8 cellular contexts compared by ENCODE assay signal in genomic region chr1:87329756-87330200, GRCh38. TPM values are rescaled to one million over a fixed set of nuclear protein-coding genes. Genes with fewer than 3 reads are reported as not detected.
A peak's percentile ranks its signal among the peaks of the same experiment; 100 is the strongest.
DNase-seq lines count a peak whose midpoint lies in the region; ATAC-seq and TF ChIP-seq lines count a peak whose summit lies in the region.

No MANE protein-coding gene starts in this region.

- peaks cover 3 to 23% of the 10 kb centered on the region in 2 experiments; a peak in 3 of 4 replicates for H3K79me1 ChIP-seq in IMR-90 (ENCODE audit: low read depth in 1 of 2, low read length in 2 of 2)

- no CpG with 5 or more reads among the region's 5 CpGs for WGBS in IMR-90 (ENCODE audit: extremely low coverage in 2 of 2, insufficient read length in 1 of 2), 2 experiments
- under 1% methylated on average over 5 of the region's 5 CpGs for WGBS in hepatocyte (ENCODE audit: low lambda C conversion rate, missing lambda C conversion rate)

- peaks cover 12% of the 10 kb centered on the region for H3K36me3 Mint-ChIP-seq in CD8-positive, alpha-beta T cell
- peaks cover 23% of the 10 kb centered on the region for H3K36me3 Mint-ChIP-seq in activated T-helper 1 cell treated with anti-CD3 and anti-CD28 coated beads, Interleukin-12 subunit alpha, Interleukin-12 subunit beta, Interleukin-2, Interleukin-4 antibody, amounts not matched to agents 30 ng/mL and 10 ng/mL and 1 ng/mL, durations not matched to agents 14 hours and 24 hours and 36 hours (ENCODE audit: low read depth)

- peak overlapping the region; percentile 43; the same call in 1 of the 2 replicates for H4K5ac ChIP-seq in IMR-90 (ENCODE audit: low read depth, low read length)

- no peak overlapping the region for H2AK5ac ChIP-seq in IMR-90 (ENCODE audit: low read depth, low read length)

- H2BK5ac ChIP-seq in IMR-90 (ENCODE audit: low read depth, low read length, poor library complexity, severe bottlenecking), result peak overlapping the region; percentile 49

- POLR2A ChIA-PET in CD8-positive, alpha-beta T cell (lab: Charles Lee), result interaction anchor here (0.7 to 1.8 kb wide), 6 partner anchors 12 to 950 kb away, joined by 3 to 8 read pairs (median 4); partner anchors contain the start of genes HS2ST1, SELENOF and SH3GLB1
- POLR2A ChIA-PET in IMR-90 (lab: Charles Lee; ENCODE audit: unreplicated experiment), result interaction anchor here (0.6 to 0.7 kb wide), 2 partner anchors 30 to 410 kb away, joined by 5 to 7 read pairs; no protein-coding TSS in a partner anchor

- TF ChIP-seq RAD21 in IMR-90 (IDR thresholded peaks at IDR 0.05; ENCODE audit: low read length), result no peak

- H3K18ac ChIP-seq in IMR-90 (ENCODE audit: low read depth, low read length), result peak overlapping the region; percentile 87

- no peak for TF ChIP-seq CTCF in CD8-positive, alpha-beta T cell (IDR thresholded peaks at IDR 0.05)
- no peak for TF ChIP-seq CTCF in IMR-90 (conservative IDR thresholded peaks at IDR 0.05; ENCODE audit: low read depth, low read length)
- TF ChIP-seq CTCF in hepatocyte (IDR thresholded peaks at IDR 0.05; ENCODE audit: poor library complexity), result no peak

- peak overlapping the region; percentile 95 for H3K4me3 Mint-ChIP-seq in CD8-positive, alpha-beta T cell
- H3K4me3 Mint-ChIP-seq in activated T-helper 1 cell treated with anti-CD3 and anti-CD28 coated beads, Interleukin-12 subunit alpha, Interleukin-12 subunit beta, Interleukin-2, Interleukin-4 antibody, amounts not matched to agents 30 ng/mL and 10 ng/mL and 1 ng/mL, durations not matched to agents 14 hours and 24 hours and 36 hours, result peak overlapping the region; percentile 93

- no peak overlapping the region for H2BK120ac ChIP-seq in IMR-90 (ENCODE audit: low read depth, low read length)

- no peaks in the 10 kb centered on the region for H3K9me3 ChIP-seq in CD8-positive, alpha-beta T cell (ENCODE audit: low read length)
- H3K9me3 ChIP-seq in IMR-90 (ENCODE audit: control insufficient read depth, insufficient read depth, low read length) (no peaks in the 10 kb centered on the region), hepatocyte (ENCODE audit: low read depth) (no peaks in the 10 kb centered on the region), skeletal muscle tissue (ENCODE audit: control insufficient read depth in 3 of 3, low read length in 3 of 3) (no peaks in the 10 kb centered on the region)

- peak overlapping the region; percentile 98 for H3K9ac ChIP-seq in IMR-90 (ENCODE audit: low read depth, low read length)
- H3K9ac ChIP-seq in skeletal muscle tissue (ENCODE audit: low read depth in 1 of 3, low read length in 3 of 3), result peak overlapping the region; percentile 60 to 84 (median 78)

- H3K27ac Mint-ChIP-seq in CD8-positive, alpha-beta T cell, result peak overlapping the region; percentile 93
- H3K27ac Mint-ChIP-seq in activated T-helper 1 cell treated with anti-CD3 and anti-CD28 coated beads, Interleukin-12 subunit alpha, Interleukin-12 subunit beta, Interleukin-2, Interleukin-4 antibody, amounts not matched to agents 30 ng/mL and 10 ng/mL and 1 ng/mL, durations not matched to agents 14 hours and 24 hours and 36 hours, result peak overlapping the region; percentile 94

- no peak overlapping the region for H2AK9ac ChIP-seq in IMR-90 (replicated peaks; ENCODE audit: low read depth, low read length, poor library complexity)

- BruUV-seq in IMR-90 (replicated peaks; lab: Mats Ljungman, UMichigan), result TSS peak; percentile 60

- H3K27ac ChIP-seq in CD8-positive, alpha-beta T cell (ENCODE audit: low read depth, low read length), result peak overlapping the region; percentile 66
- H3K27ac ChIP-seq in IMR-90 (ENCODE audit: insufficient read depth, low read length) (peak overlapping the region; percentile 100), hepatocyte (peak overlapping the region; percentile 96), skeletal muscle tissue (ENCODE audit: low read depth, low read length) (peak overlapping the region; percentile 90)

- peak overlapping the region; percentile 89 for H3K23ac ChIP-seq in IMR-90 (ENCODE audit: low read depth, low read length)

- H3K4me3 ChIP-seq in CD8-positive, alpha-beta T cell (ENCODE audit: low read depth, low read length), result peak overlapping the region; percentile 50
- H3K4me3 ChIP-seq in IMR-90 (ENCODE audit: insufficient read depth, low read depth, low read length), result peak overlapping the region; percentile 82
- peak overlapping the region; percentile 62 for H3K4me3 ChIP-seq in hepatocyte
- H3K4me3 ChIP-seq in skeletal muscle tissue (ENCODE audit: low read length in 3 of 3), result peak overlapping the region; percentile 82 to 90 (median 84)

- no peak overlapping the region for H2BK20ac ChIP-seq in IMR-90 (ENCODE audit: low read depth, low read length)

- peak overlapping the region; percentile 32; the same call in 1 of the 2 replicates for H3K56ac ChIP-seq in IMR-90 (ENCODE audit: extremely low read depth, insufficient read depth, low read length)

- TF ChIP-seq POLR2A in IMR-90 (IDR thresholded peaks at IDR 0.05; ENCODE audit: low read depth, low read length), result no peak

- H2BK15ac ChIP-seq in IMR-90 (ENCODE audit: low read depth, low read length), result no peak overlapping the region

- H3K27me3 Mint-ChIP-seq in CD8-positive, alpha-beta T cell (ENCODE audit: low read depth), result no peaks in the 10 kb centered on the region
- H3K27me3 Mint-ChIP-seq in activated T-helper 1 cell treated with anti-CD3 and anti-CD28 coated beads, Interleukin-12 subunit alpha, Interleukin-12 subunit beta, Interleukin-2, Interleukin-4 antibody, amounts not matched to agents 30 ng/mL and 10 ng/mL and 1 ng/mL, durations not matched to agents 14 hours and 24 hours and 36 hours (ENCODE audit: insufficient read depth), result no peaks in the 10 kb centered on the region

- peaks cover 57% of the 10 kb centered on the region for H3K4me1 Mint-ChIP-seq in CD8-positive, alpha-beta T cell (ENCODE audit: low read depth)
- peaks cover 58% of the 10 kb centered on the region for H3K4me1 Mint-ChIP-seq in activated T-helper 1 cell treated with anti-CD3 and anti-CD28 coated beads, Interleukin-12 subunit alpha, Interleukin-12 subunit beta, Interleukin-2, Interleukin-4 antibody, amounts not matched to agents 30 ng/mL and 10 ng/mL and 1 ng/mL, durations not matched to agents 14 hours and 24 hours and 36 hours (ENCODE audit: low read depth)

- peak overlapping the region; percentile 3; the same call in 1 of the 2 replicates for H3K4ac ChIP-seq in IMR-90 (ENCODE audit: low read depth, low read length)

- dilution Hi-C loops in IMR-90 (cut with HindIII; ENCODE audit: low sequenced_read_pairs, unreplicated experiment), result no loop called here

- ATAC-seq in CD8-positive, alpha-beta T cell, result no peak
- ATAC-seq in IMR-90 (ENCODE audit: low read depth) (no peak), GM19324 (IDR thresholded peaks at IDR 0.05; ENCODE audit: low FRiP score, unreplicated experiment) (no peak), HG02623 (IDR thresholded peaks at IDR 0.05; ENCODE audit: unreplicated experiment) (no peak)

- H3K9me2 ChIP-seq in hepatocyte (replicated peaks; ENCODE audit: insufficient read depth), result no peaks in the 10 kb centered on the region

- CTCF ChIA-PET in CD8-positive, alpha-beta T cell (lab: Charles Lee), result interaction anchor here (0.6 to 1.1 kb wide), 2 partner anchors 13 to 255 kb away, joined by 3 to 4 read pairs; no protein-coding TSS in a partner anchor
- CTCF ChIA-PET in IMR-90 (lab: Yijun Ruan, JAX), result interaction anchor here (0.7 to 1.4 kb wide), 2 partner anchors 624 to 730 kb away, joined by 4 to 5 read pairs; no protein-coding TSS in a partner anchor

- H3K9me3 Mint-ChIP-seq in CD8-positive, alpha-beta T cell, result no peaks in the 10 kb centered on the region
- H3K9me3 Mint-ChIP-seq in activated T-helper 1 cell treated with anti-CD3 and anti-CD28 coated beads, Interleukin-12 subunit alpha, Interleukin-12 subunit beta, Interleukin-2, Interleukin-4 antibody, amounts not matched to agents 30 ng/mL and 10 ng/mL and 1 ng/mL, durations not matched to agents 14 hours and 24 hours and 36 hours, result no peaks in the 10 kb centered on the region

- peak overlapping the region; percentile 95 for H3K4me2 ChIP-seq in IMR-90 (ENCODE audit: low read depth, low read length)
- peak overlapping the region; percentile 89 for H3K4me2 ChIP-seq in hepatocyte

- no peak overlapping the region for H4K91ac ChIP-seq in IMR-90 (ENCODE audit: insufficient read depth, low read depth, low read length)

- in situ Hi-C loops in IMR-90 (cut with MboI; ENCODE audit: low sequenced_read_pairs), result loop anchor here (5.0 to 10.0 kb wide), 4 partner anchors 177 to 745 kb away; no protein-coding TSS in a partner anchor

- H3K9me1 ChIP-seq in IMR-90 (ENCODE audit: insufficient read depth, low read length), result no peaks in the 10 kb centered on the region

- peaks cover 69% of the 10 kb centered on the region for H3K79me2 ChIP-seq in hepatocyte

- peak overlapping the region; percentile 5 for H3K14ac ChIP-seq in IMR-90 (replicated peaks; ENCODE audit: low read depth, low read length)

- no peak for DNase-seq in CD8-positive, alpha-beta T cell
- DNase-seq in IMR-90 (peak; percentile 23), hepatocyte (ENCODE audit: low spot score) (no peak)
- no peak for DNase-seq in activated T-helper 1 cell treated with anti-CD3 and anti-CD28 coated beads, Interleukin-12 subunit alpha, Interleukin-12 subunit beta, Interleukin-2, Interleukin-4 antibody, amounts not matched to agents 30 ng/mL and 10 ng/mL and 1 ng/mL, durations not matched to agents 14 hours and 24 hours and 36 hours (ENCODE audit: low spot score)
- DNase-seq in effector CD8-positive, alpha-beta T cell (lab: John Stamatoyannopoulos, UW), result no peak

- no peaks in the 10 kb centered on the region for H3K27me3 ChIP-seq in CD8-positive, alpha-beta T cell (ENCODE audit: insufficient read depth, low read length)
- H3K27me3 ChIP-seq in IMR-90 (ENCODE audit: control insufficient read depth, insufficient read depth, low read length), result no peaks in the 10 kb centered on the region
- H3K27me3 ChIP-seq in hepatocyte, result no peaks in the 10 kb centered on the region
- no peaks in the 10 kb centered on the region for H3K27me3 ChIP-seq in skeletal muscle tissue (ENCODE audit: control insufficient read depth in 3 of 3, insufficient read depth in 3 of 3, low read length in 3 of 3)

- peaks cover 21% of the 10 kb centered on the region for H4K20me1 ChIP-seq in IMR-90 (ENCODE audit: insufficient read depth, low read length)
- peaks cover 28% of the 10 kb centered on the region for H4K20me1 ChIP-seq in hepatocyte (ENCODE audit: insufficient read depth, poor library complexity, severe bottlenecking)

- H4K8ac ChIP-seq in IMR-90 (ENCODE audit: low read depth in 2 of 2, low read length in 2 of 2), result peak overlapping the region; percentile 1 to 27; a peak in 1 of 4 replicates

- no peaks in the 10 kb centered on the region for H3K36me3 ChIP-seq in CD8-positive, alpha-beta T cell (ENCODE audit: insufficient read depth, low read length)
- H3K36me3 ChIP-seq in IMR-90 (ENCODE audit: control insufficient read depth, insufficient read depth, low read length), result peaks cover 12% of the 10 kb centered on the region; the same call in 1 of the 2 replicates
- H3K36me3 ChIP-seq in hepatocyte (replicated peaks; ENCODE audit: insufficient read depth, low read depth), result peaks cover 3% of the 10 kb centered on the region
- H3K36me3 ChIP-seq in skeletal muscle tissue (ENCODE audit: control insufficient read depth in 3 of 3, insufficient read depth in 3 of 3, low read length in 3 of 3), result no peaks in the 10 kb centered on the region

- intact Hi-C loops in CD8-positive, alpha-beta T cell (cut with DNase I, micrococcal nuclease), result loop anchor here (2.0 to 10.0 kb wide), 13 partner anchors 17 to 1625 kb away; partner anchors contain the start of genes ODF2L (in 2 of the 2), SH3GLB1 (in 2 of the 2), ZNHIT6 (in 2 of the 2) and GTF2B (in 1 of the 2)
- intact Hi-C loops in IMR-90 (cut with micrococcal nuclease), result loop anchor here (2.0 to 10.0 kb wide), 7 partner anchors 177 to 1265 kb away; no protein-coding TSS in a partner anchor
- intact Hi-C loops in activated T-helper 1 cell treated with anti-CD3 and anti-CD28 coated beads, Interleukin-12 subunit alpha, Interleukin-12 subunit beta, Interleukin-2, Interleukin-4 antibody, amounts not matched to agents 30 ng/mL and 10 ng/mL and 1 ng/mL, durations not matched to agents 14 hours and 24 hours and 36 hours (cut with micrococcal nuclease), result loop anchor here (2.0 to 10.0 kb wide), 11 partner anchors 118 to 1622 kb away; partner anchors contain the start of genes GTF2B, HS2ST1, ODF2L and PKN2

- H3K4me1 ChIP-seq in CD8-positive, alpha-beta T cell (ENCODE audit: insufficient read depth, low read length), result peaks cover 41% of the 10 kb centered on the region
- H3K4me1 ChIP-seq in IMR-90 (ENCODE audit: control insufficient read depth, insufficient read depth, low read length), result peaks cover 9% of the 10 kb centered on the region
- H3K4me1 ChIP-seq in hepatocyte (ENCODE audit: insufficient read depth), result peaks cover 11% of the 10 kb centered on the region
- H3K4me1 ChIP-seq in skeletal muscle tissue (ENCODE audit: control insufficient read depth in 3 of 3, insufficient read depth in 3 of 3, low read length in 3 of 3), result peaks cover 18 to 38% (median 34%) of the 10 kb centered on the region in 3 donors

- H2AFZ ChIP-seq in IMR-90 (replicated peaks; ENCODE audit: low read length, poor library complexity) (no peak overlapping the region), hepatocyte (no peak overlapping the region)

RNA-seq across cellular contexts. Expression of gene LMO4, which starts 1.1 kb away (rescaled TPM):
- total RNA-seq in CD8-positive, alpha-beta T cell, result 10 to 100 TPM; 16.8 to 17.6 TPM
- total RNA-seq in IMR-90 (2012; rRNA removed) (85.8 and 98.9 TPM in 2 replicates), hepatocyte (183 and 221 TPM in 2 replicates), skeletal muscle tissue (33.9 TPM)
- polyA plus RNA-seq in IMR-90 (2012; rRNA removed) (99.7 and 109 TPM in 2 replicates), hepatocyte (53.6 and 59.1 TPM in 2 replicates)
- 38.5 and 80.5 TPM in 2 replicates for polyA plus RNA-seq in IMR-90 (2012; cell fraction: cytosol; rRNA removed)
- 82.0 and 132 TPM in 2 replicates for polyA plus RNA-seq in IMR-90 (2012; cell fraction: nucleus; rRNA removed; ENCODE audit: low replicate concordance)
- 41.1 and 47.8 TPM in 2 replicates for total RNA-seq in activated T-helper 1 cell treated with anti-CD3 and anti-CD28 coated beads, Interleukin-12 subunit alpha, Interleukin-12 subunit beta, Interleukin-2, Interleukin-4 antibody, amounts not matched to agents 30 ng/mL and 10 ng/mL and 1 ng/mL, durations not matched to agents 14 hours and 24 hours and 36 hours
